7 cellular contexts compared by ENCODE assay signal in the genomic region with DNA sequence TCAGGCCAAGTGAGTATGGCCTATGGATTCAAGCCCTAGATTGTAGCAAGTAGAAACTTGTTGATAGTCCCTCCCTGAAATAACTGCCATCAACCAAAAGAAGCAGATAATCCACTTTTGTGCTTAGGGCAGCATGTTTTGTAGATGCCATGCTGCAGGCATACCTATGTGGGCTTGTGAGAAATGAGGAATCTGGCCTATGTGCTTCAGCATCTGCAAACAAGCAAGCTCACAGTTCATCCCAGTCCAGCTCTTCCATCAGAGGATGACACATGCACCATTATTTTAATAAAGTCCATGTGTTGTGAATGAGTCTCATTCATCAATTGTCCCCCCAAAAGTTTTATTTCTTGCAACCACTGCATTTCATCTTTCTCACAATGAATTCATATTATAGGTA.
DNase-seq lines count a peak whose midpoint lies in the region; ATAC-seq and TF ChIP-seq lines count a peak whose summit lies in the region.

No MANE protein-coding gene starts in this region.

- ATAC-seq in GM18498 (IDR thresholded peaks at IDR 0.05; ENCODE audit: unreplicated experiment) = no peak

- H3K27ac ChIP-seq in coronary artery = peak overlapping the region; percentile 16 to 52

- H3K9me3 Mint-ChIP-seq in osteocyte (ENCODE audit: unreplicated experiment) = peaks cover 20% of the 10 kb centered on the region

- DNase-seq in COLO829 (ENCODE audit: low spot score) = peak; percentile 21
- peak; percentile 54 for DNase-seq in HT1080 (ENCODE audit: low read depth)
- no peak for DNase-seq in coronary artery (ENCODE audit: low spot score)
- DNase-seq in osteocyte (ENCODE audit: extremely low spot score, unreplicated experiment) = no peak
- no peak for DNase-seq in DMS153 (lab: John Stamatoyannopoulos, UW)
- DNase-seq in NCI-H774 (lab: John Stamatoyannopoulos, UW) = no peak

- H3K27me3 Mint-ChIP-seq in osteocyte (ENCODE audit: unreplicated experiment) = no peaks in the 10 kb centered on the region

- peak overlapping the region; percentile 94 for H3K27ac Mint-ChIP-seq in osteocyte (ENCODE audit: unreplicated experiment)

- TF ChIP-seq CTCF in coronary artery (IDR thresholded peaks at IDR 0.05) (no peak), osteocyte (IDR thresholded peaks at IDR 0.05) (no peak)

- H3K36me3 Mint-ChIP-seq in osteocyte (ENCODE audit: unreplicated experiment) = peaks cover 3% of the 10 kb centered on the region

- H3K4me1 Mint-ChIP-seq in osteocyte (ENCODE audit: unreplicated experiment) = peaks cover 43% of the 10 kb centered on the region

- no peak overlapping the region for H3K4me3 ChIP-seq in coronary artery

- H3K4me3 Mint-ChIP-seq in osteocyte (ENCODE audit: unreplicated experiment) = no peak overlapping the region

Comparison
In these comparisons a context has a peak if more than half of its experiments do, and no peak if none do; other contexts are left out.
1. DNase-seq: peak in COLO829 (single experiment) and HT1080 (single experiment); none in coronary artery (single experiment), osteocyte (single experiment), DMS153 (single experiment) and NCI-H774 (single experiment).